11 cellular contexts compared by ENCODE assay signal in genomic region chr4:98765771-98766170, GRCh38.
"Had no signal": no experiment of that assay in that cellular context is flagged by ENCODE, and none has a peak within 500 bp of the region (broad histone marks: within the 10 kb centered on the region; RNA-seq: fewer than 3 reads in every experiment).

No MANE protein-coding gene starts in this region.

- H3K27ac ChIP-seq: GM23248 had no signal

- H3K36me3 ChIP-seq: HAP-1 had no signal

- H3K9me3 ChIP-seq: HAP-1 had no signal

- H3K4me2 ChIP-seq: GM23338 had no signal

- FAIRE-seq: H1, H54 had no signal

- H3K4me1 ChIP-seq: HAP-1 had no signal

- H2AFZ ChIP-seq: GM23248, GM23338 had no signal

- ATAC-seq: GM23338, HCT116 had no signal

- H3K9ac ChIP-seq: GM23248 had no signal

- DNase-seq: GM23248, GOT3, H7, H9, HCEC 1CT, HFFc6 had no signal

- H3K4me3 ChIP-seq: GM23248, GM23338, HAP-1 had no signal
